ENCODE assay signal across 26 cellular contexts in the genomic region with DNA sequence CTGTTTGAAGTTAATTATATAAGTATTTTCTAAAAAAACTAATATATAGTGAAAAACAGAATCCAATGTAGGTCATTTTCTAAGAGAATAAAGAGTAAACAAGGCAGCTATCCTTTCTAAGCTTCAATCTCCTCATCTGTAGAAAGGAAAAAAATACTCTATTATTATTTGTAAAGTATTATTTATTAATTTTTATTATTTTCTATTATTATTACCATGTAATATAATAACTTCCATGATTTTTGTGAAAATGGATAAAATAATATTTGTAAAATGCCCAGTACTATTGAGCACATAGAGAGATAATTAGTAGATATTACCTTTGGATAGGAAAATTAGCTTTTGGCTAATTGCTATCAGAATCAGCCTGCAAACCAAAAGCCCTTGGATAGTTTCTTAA.
"Had no signal": no experiment of that assay in that cellular context is flagged by ENCODE, and none has a peak within 500 bp of the region (broad histone marks: within the 10 kb centered on the region; RNA-seq: fewer than 3 reads in every experiment).

No MANE protein-coding gene starts in this region.

- H3K36me3 Mint-ChIP-seq: naive B cell had no signal

- ATAC-seq: esophagus mucosa; gastrocnemius medialis; heart right ventricle; left cardiac atrium; left lung; left ventricle myocardium superior; lower lobe of right lung; mucosa of descending colon; naive thymus-derived CD8-positive, alpha-beta T cell had no signal

- H3K4me3 Mint-ChIP-seq: mesothelial cell of epicardium; naive B cell; naive thymus-derived CD8-positive, alpha-beta T cell had no signal

- DNase-seq: colonic mucosa; dermis blood vessel endothelial cell; dorsolateral prefrontal cortex; effector CD4-positive, alpha-beta T cell; effector memory CD4-positive, alpha-beta T cell; erythroblast; esophagus squamous epithelium; foreskin fibroblast; foreskin melanocyte; gastrocnemius medialis; glutamatergic neuron; head of caudate nucleus; heart right ventricle; hippocampal formation; left cardiac atrium; left lung; left ventricle myocardium superior; lower lobe of right lung; mesenchymal stem cell; mucosa of descending colon; naive B cell; naive thymus-derived CD8-positive, alpha-beta T cell had no signal

- H3K27ac Mint-ChIP-seq: mesothelial cell of epicardium; naive B cell; naive thymus-derived CD8-positive, alpha-beta T cell had no signal

- H3K27me3 Mint-ChIP-seq: naive B cell; naive thymus-derived CD8-positive, alpha-beta T cell had no signal

- H3K4me1 Mint-ChIP-seq: naive B cell; naive thymus-derived CD8-positive, alpha-beta T cell had no signal

- FAIRE-seq: islet of Langerhans, keratinocyte had no signal
